Comparison of ENCODE assay signal across 17 cellular contexts in the genomic region with DNA sequence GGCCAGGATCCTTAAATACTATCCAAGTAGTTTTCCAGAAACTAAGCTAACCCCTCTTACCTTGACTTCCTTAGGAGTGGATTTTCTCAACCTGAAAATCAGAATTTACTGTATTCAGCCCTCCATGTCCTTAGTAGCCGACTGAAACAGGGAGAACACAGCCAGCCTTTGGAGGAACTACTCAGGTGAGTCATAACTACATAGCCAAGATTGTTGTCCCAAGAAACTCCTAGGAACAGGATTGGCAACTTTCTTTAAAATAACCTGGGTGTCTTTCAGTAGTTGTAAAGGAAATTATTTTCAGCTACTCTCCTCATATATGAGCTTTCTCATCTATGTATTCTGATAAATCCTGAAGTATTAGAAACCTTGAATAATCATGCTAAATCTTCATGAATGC. TPM values are rescaled to one million over a fixed set of nuclear protein-coding genes. Genes with fewer than 3 reads are reported as not detected.
DNase-seq lines count a peak whose midpoint lies in the region; ATAC-seq and TF ChIP-seq lines count a peak whose summit lies in the region.
"Had no signal": no experiment of that assay in that cellular context is flagged by ENCODE, and none has a peak within 500 bp of the region (broad histone marks: within the 10 kb centered on the region; RNA-seq: fewer than 3 reads in every experiment).

No MANE protein-coding gene starts in this region.

- no peak overlapping the region for H3K4me3 ChIP-seq in ovary
- no peak overlapping the region for H3K4me3 ChIP-seq in GM23248

- TF ChIP-seq CTCF in Calu3 (IDR thresholded peaks at IDR 0.05; ENCODE audit: unreplicated experiment): no peak
- TF ChIP-seq CTCF in RWPE1 (conservative IDR thresholded peaks at IDR 0.05; ENCODE audit: low read depth): no peak
- TF ChIP-seq CTCF in nephron progenitor cell (IDR thresholded peaks at IDR 0.05): no peak
- no peak for TF ChIP-seq CTCF in ovary (IDR thresholded peaks at IDR 0.05)

- DNase-seq in Calu3 (peak; percentile 24), RWPE1 (ENCODE audit: low spot score) (peak; percentile 14), nephron progenitor cell (no peak), ovary (no peak), Ammon's horn (ENCODE audit: low spot score) (no peak), GM23248 (no peak)
- DNase-seq: HCEC 1CT, IMR-90, NCI-H1436 treated with DMSO at 0.1 percent for 48 hours, NCI-H2107, NCI-H226, NCI-H526 treated with DMSO at 0.1 percent for 48 hours had no signal

- no peaks in the 10 kb centered on the region for H3K79me2 ChIP-seq in GM23248 (ENCODE audit: insufficient read depth)

- no peak overlapping the region for H3K27ac ChIP-seq in RWPE1
- H3K27ac ChIP-seq in ovary: no peak overlapping the region
- no peak overlapping the region for H3K27ac ChIP-seq in GM23248
- H3K27ac ChIP-seq: C4-2B had no signal

- no peak overlapping the region for H3K9ac ChIP-seq in GM23248

- no peaks in the 10 kb centered on the region for H3F3A ChIP-seq in GM23248 (ENCODE audit: insufficient read depth)

- H4K20me1 ChIP-seq in GM23248 (ENCODE audit: insufficient read depth): no peaks in the 10 kb centered on the region

- CTCF ChIA-PET in Calu3 (lab: Charles Lee): interaction anchor here (1.2 kb wide), 1 partner anchor 28 kb away, joined by 5 read pairs; no protein-coding TSS in a partner anchor
- CTCF ChIA-PET in RWPE1 (lab: Yijun Ruan, JAX): interaction anchor here (0.6 kb wide), 1 partner anchor 129 kb away, joined by 3 read pairs; no protein-coding TSS in a partner anchor

- POLR2A ChIA-PET in RWPE1 (lab: Yijun Ruan, JAX; ENCODE audit: low non-redundant PET): no interaction called here

- no peaks in the 10 kb centered on the region for H3K9me3 ChIP-seq in ovary
- no peaks in the 10 kb centered on the region for H3K9me3 ChIP-seq in GM23248 (ENCODE audit: low read depth)

- no TSS peak for BruUV-seq in Calu3 (replicated peaks; lab: Mats Ljungman, UMichigan)

- H3K27me3 Mint-ChIP-seq in Calu3 (ENCODE audit: unreplicated experiment): no peaks in the 10 kb centered on the region
- no peaks in the 10 kb centered on the region for H3K27me3 Mint-ChIP-seq in nephron progenitor cell (ENCODE audit: low read depth, poor library complexity)

- H3K36me3 ChIP-seq in ovary (no peaks in the 10 kb centered on the region), GM23248 (ENCODE audit: low read depth) (no peaks in the 10 kb centered on the region)

- H3K36me3 Mint-ChIP-seq in Calu3 (ENCODE audit: insufficient read depth, unreplicated experiment) (peaks cover 18% of the 10 kb centered on the region), nephron progenitor cell (ENCODE audit: low read depth) (peaks cover 53% of the 10 kb centered on the region)

- H3K4me1 ChIP-seq in ovary (ENCODE audit: insufficient read depth): no peaks in the 10 kb centered on the region
- H3K4me1 ChIP-seq in GM23248 (ENCODE audit: insufficient read depth): no peaks in the 10 kb centered on the region

- TF ChIP-seq EP300 in ovary (IDR thresholded peaks at IDR 0.05): no peak

- WGBS in ovary, 3 donors: 88 to 98% (median 94%) methylated on average over 1 of the region's 1 CpG
- WGBS in GM23248 (ENCODE audit: low coverage in 1 of 2, low lambda C conversion rate in 2 of 2, missing lambda C conversion rate in 2 of 2), 2 experiments: 97 to 100% methylated on average over 1 of the region's 1 CpG

- H2AFZ ChIP-seq in GM23248: no peak overlapping the region

- no peak overlapping the region for H3K4me2 ChIP-seq in GM23248 (ENCODE audit: unreplicated experiment)

- peak; percentile 87 for ATAC-seq in esophagus mucosa
- ATAC-seq in GM18873 (IDR thresholded peaks at IDR 0.05; ENCODE audit: low FRiP score, unreplicated experiment): no peak

- no peaks in the 10 kb centered on the region for H3K9me2 ChIP-seq in GM23248 (ENCODE audit: insufficient read depth)

- intact Hi-C loops in Calu3 (cut with micrococcal nuclease; ENCODE audit: unreplicated experiment): no loop called here
- intact Hi-C loops in ovary (cut with DNase I): no loop called here

- in situ Hi-C loops in GM23248 (cut with MboI): no loop called here

- no peak for TF ChIP-seq POLR2A in ovary (IDR thresholded peaks at IDR 0.05)

- H3K4me1 Mint-ChIP-seq in Calu3 (ENCODE audit: low read depth, unreplicated experiment) (peaks cover 27% of the 10 kb centered on the region), nephron progenitor cell (no peaks in the 10 kb centered on the region)

- H3K27me3 ChIP-seq in ovary: no peaks in the 10 kb centered on the region
- no peaks in the 10 kb centered on the region for H3K27me3 ChIP-seq in GM23248 (replicated peaks; ENCODE audit: insufficient read depth)

- H3K27ac Mint-ChIP-seq in Calu3 (ENCODE audit: unreplicated experiment) (peak overlapping the region; percentile 64), nephron progenitor cell (peak overlapping the region; percentile 63)

- peak overlapping the region; percentile 28 for H3K4me3 Mint-ChIP-seq in Calu3 (ENCODE audit: low read depth, unreplicated experiment)
- H3K4me3 Mint-ChIP-seq in nephron progenitor cell: no peak overlapping the region

- H3K9me3 Mint-ChIP-seq in Calu3 (ENCODE audit: low read depth, unreplicated experiment) (no peaks in the 10 kb centered on the region), nephron progenitor cell (no peaks in the 10 kb centered on the region)

RNA-seq across cellular contexts. Expression of gene FANCD2OS, which starts 22.3 kb away (rescaled TPM):
- total RNA-seq in Calu3 (2022) (not detected in 2 replicates), esophagus mucosa (not detected), ovary (not detected)
- polyA plus RNA-seq in ovary (not detected), GM23248 (2016; fragmentation: Nextera tagmentation; extraction: Ambion mirVana) (not detected in 2 replicates)
- total RNA-seq in GM23248 (2014; rRNA removed; shearing (Covaris generic)): not detected in 2 replicates
- total RNA-seq: IMR-90, LHCN-M2, OCI-LY7 had no signal
- polyA plus RNA-seq: IMR-90 had no signal

RNA-seq across cellular contexts. Expression of gene BRK1, which starts 29.7 kb away (rescaled TPM):
- 120 and 126 TPM in 2 replicates for total RNA-seq in Calu3 (2022)
- total RNA-seq in esophagus mucosa: 108 TPM
- 100 to 1,000 TPM in 5 of 7 donors, 10 to 100 TPM in 2; 69.7 to 130 (median 123) TPM for total RNA-seq in ovary
- polyA plus RNA-seq in ovary: 100 to 1,000 TPM; 178 to 292 TPM
- total RNA-seq in GM23248 (2014; rRNA removed; shearing (Covaris generic)): 116 and 180 TPM in 2 replicates
- polyA plus RNA-seq in GM23248 (2016; fragmentation: Nextera tagmentation; extraction: Ambion mirVana): 293 and 295 TPM in 2 replicates

RNA-seq across cellular contexts. Expression of gene VHL, which starts 55.8 kb away (rescaled TPM):
- total RNA-seq in Calu3 (2022): 49.0 and 50.4 TPM in 2 replicates
- 22.0 TPM for total RNA-seq in esophagus mucosa
- 10 to 100 TPM; 22.5 to 36.0 (median 32.9) TPM for total RNA-seq in ovary
- polyA plus RNA-seq in ovary: 10 to 100 TPM; 24.2 to 55.2 TPM
- total RNA-seq in GM23248 (2014; rRNA removed; shearing (Covaris generic)): 35.2 and 42.7 TPM in 2 replicates
- polyA plus RNA-seq in GM23248 (2016; fragmentation: Nextera tagmentation; extraction: Ambion mirVana): 16.2 and 17.7 TPM in 2 replicates

RNA-seq across cellular contexts. Expression of gene FANCD2, which starts 59.5 kb away (rescaled TPM):
- total RNA-seq in Calu3 (2022) (34.2 and 40.3 TPM in 2 replicates), esophagus mucosa (12.5 TPM), ovary (1 to 10 TPM; 2.0 to 4.1 (median 3.4) TPM)
- polyA plus RNA-seq in ovary (1 to 10 TPM; 2.4 to 4.3 TPM), GM23248 (2016; fragmentation: Nextera tagmentation; extraction: Ambion mirVana) (3.8 and 4.4 TPM in 2 replicates)
- total RNA-seq in GM23248 (2014; rRNA removed; shearing (Covaris generic)): 6.1 and 7.0 TPM in 2 replicates

Comparison
In these comparisons a context has a peak if more than half of its experiments do, and no peak if none do; other contexts are left out.
1. DNase-seq: peak in Calu3 (single experiment) and RWPE1 (single experiment); none in nephron progenitor cell (single experiment), ovary (0 of 5), Ammon's horn (single experiment) and GM23248 (single experiment).